In the genomic region with DNA sequence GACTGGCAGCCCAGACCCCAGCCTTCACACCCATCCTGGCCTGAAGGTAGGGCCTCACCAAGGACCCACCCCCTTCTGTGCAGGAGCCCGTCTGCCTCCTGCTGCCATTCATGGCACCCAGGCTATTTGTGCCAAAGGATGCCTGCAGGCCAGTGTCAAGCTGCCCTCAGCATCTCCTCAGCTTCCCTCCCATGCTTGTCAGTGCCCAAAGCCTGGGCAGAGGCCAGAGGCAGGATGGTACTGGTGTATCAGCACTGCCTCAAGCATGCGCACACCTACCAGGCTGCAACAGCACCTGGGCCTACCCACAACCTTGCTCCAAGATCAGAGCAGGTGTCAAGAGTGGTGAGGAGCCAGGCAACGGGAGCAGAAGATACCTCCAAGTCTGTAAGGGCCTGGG, we compare ENCODE assay signal across 30 cellular contexts. TPM values are rescaled to one million over a fixed set of nuclear protein-coding genes. Genes with fewer than 3 reads are reported as not detected.
DNase-seq lines count a peak whose midpoint lies in the region; ATAC-seq and TF ChIP-seq lines count a peak whose summit lies in the region.
"Had no signal": no experiment of that assay in that cellular context is flagged by ENCODE, and none has a peak within 500 bp of the region (broad histone marks: within the 10 kb centered on the region; RNA-seq: fewer than 3 reads in every experiment).

No MANE protein-coding gene starts in this region.

- no TSS peak for BruUV-seq in MCF 10A (replicated peaks; lab: Mats Ljungman, UMichigan)

- no peak overlapping the region for H3K27ac ChIP-seq in upper lobe of right lung
- H3K27ac ChIP-seq in suprapubic skin, result no peak overlapping the region
- no peak overlapping the region for H3K27ac ChIP-seq in adrenal gland
- H3K27ac ChIP-seq: BLaER1 had no signal

- H3K4me3 Mint-ChIP-seq in stimulated activated naive CD8-positive, alpha-beta T cell treated with anti-CD3 and anti-CD28 coated beads, Interleukin-15, amount 100 ng/mL, for 72 hours, result no peak overlapping the region
- no peak overlapping the region for H3K4me3 Mint-ChIP-seq in stimulated activated effector memory CD8-positive, alpha-beta T cell treated with anti-CD3 and anti-CD28 coated beads, Interleukin-12 subunit alpha, Interleukin-12 subunit beta, amount 100 ng/mL, for 72 hours
- no peak overlapping the region for H3K4me3 Mint-ChIP-seq in MCF 10A (ENCODE audit: unreplicated experiment)
- H3K4me3 Mint-ChIP-seq: CD14-positive monocyte; CD4-positive, alpha-beta memory T cell; CD4-positive, CD25-positive, alpha-beta regulatory T cell; CD8-positive, alpha-beta memory T cell had no signal

- H3K9me3 ChIP-seq in upper lobe of right lung (no peaks in the 10 kb centered on the region), suprapubic skin (no peaks in the 10 kb centered on the region), adrenal gland (replicated peaks in 1 of 3) (no peaks in the 10 kb centered on the region)
- H3K9me3 ChIP-seq: BE2C had no signal

- POLR2A ChIA-PET in MCF 10A (lab: Yijun Ruan, JAX), result no interaction called here

- TF ChIP-seq POLR2A in suprapubic skin (IDR thresholded peaks at IDR 0.05), result no peak
- TF ChIP-seq POLR2A in adrenal gland (IDR thresholded peaks at IDR 0.05), result no peak

- CTCF ChIA-PET in MCF 10A (lab: Yijun Ruan, JAX), result no interaction called here

- WGBS in suprapubic skin, result 96% methylated on average over 3 of the region's 3 CpGs
- 83 to 100% (median 90%) methylated on average over 3 of the region's 3 CpGs; no CpG with 5 or more reads in 1 of the 4 donors for WGBS in adrenal gland, 4 donors

- DNase-seq in stimulated activated naive CD8-positive, alpha-beta T cell treated with anti-CD3 and anti-CD28 coated beads, Interleukin-15, amount 100 ng/mL, for 72 hours, result no peak
- no peak for DNase-seq in stimulated activated naive CD8-positive, alpha-beta T cell treated with anti-CD3 and anti-CD28 coated beads, Interleukin-15, Interleukin-2, amounts not matched to agents 100 U/mL and 50 U/mL, for 24 hours
- DNase-seq in posterior vena cava (ENCODE audit: low spot score) (peak; percentile 58), upper lobe of right lung (no peak), suprapubic skin (ENCODE audit: low spot score in 2 of 2) (no peak), adrenal gland (no peak), MCF 10A (ENCODE audit: unreplicated experiment) (no peak)
- no peak for DNase-seq in stimulated activated effector memory CD8-positive, alpha-beta T cell treated with anti-CD3 and anti-CD28 coated beads, Interleukin-12 subunit alpha, Interleukin-12 subunit beta, amount 100 ng/mL, for 72 hours (ENCODE audit: low spot score in 2 of 2)
- DNase-seq: 8988T; ACHN; BE2C; C1 segment of cervical spinal cord; CD4-positive, CD25-positive, alpha-beta regulatory T cell; CD8-positive, alpha-beta memory T cell; COR-L47; DMS 273 treated with DMSO at 0.1 percent for 48 hours; DMS153; DMS53; DMS79; DND-41; EL; GDM1 had no signal

- ATAC-seq in stimulated activated naive CD8-positive, alpha-beta T cell treated with anti-CD3 and anti-CD28 coated beads, Interleukin-15, amount 100 ng/mL, for 72 hours, result peak; percentile 39
- ATAC-seq in stimulated activated naive CD8-positive, alpha-beta T cell treated with anti-CD3 and anti-CD28 coated beads, Interleukin-15, Interleukin-2, amounts not matched to agents 100 U/mL and 50 U/mL, for 24 hours, result no peak
- ATAC-seq in stimulated activated effector memory CD8-positive, alpha-beta T cell treated with anti-CD3 and anti-CD28 coated beads, Interleukin-12 subunit alpha, Interleukin-12 subunit beta, amount 100 ng/mL, for 72 hours, result peak; percentile 46
- peak; percentile 36 for ATAC-seq in upper lobe of right lung
- ATAC-seq: GM12878 had no signal

- H3K36me3 Mint-ChIP-seq in stimulated activated effector memory CD8-positive, alpha-beta T cell treated with anti-CD3 and anti-CD28 coated beads, Interleukin-12 subunit alpha, Interleukin-12 subunit beta, amount 100 ng/mL, for 72 hours, result no peaks in the 10 kb centered on the region
- H3K36me3 Mint-ChIP-seq in MCF 10A (ENCODE audit: insufficient read depth, unreplicated experiment), result no peaks in the 10 kb centered on the region
- H3K36me3 Mint-ChIP-seq: CD14-positive monocyte; CD4-positive, alpha-beta memory T cell; CD4-positive, CD25-positive, alpha-beta regulatory T cell; CD8-positive, alpha-beta memory T cell had no signal

- intact Hi-C loops in posterior vena cava (cut with DNase I) (no loop called here), upper lobe of right lung (cut with DNase I) (no loop called here), adrenal gland (cut with DNase I) (no loop called here), MCF 10A (cut with micrococcal nuclease) (no loop called here)

- no peak overlapping the region for H3K27ac Mint-ChIP-seq in stimulated activated naive CD8-positive, alpha-beta T cell treated with anti-CD3 and anti-CD28 coated beads, Interleukin-15, amount 100 ng/mL, for 72 hours
- H3K27ac Mint-ChIP-seq in stimulated activated effector memory CD8-positive, alpha-beta T cell treated with anti-CD3 and anti-CD28 coated beads, Interleukin-12 subunit alpha, Interleukin-12 subunit beta, amount 100 ng/mL, for 72 hours, result no peak overlapping the region
- H3K27ac Mint-ChIP-seq in MCF 10A (ENCODE audit: low read depth, unreplicated experiment), result no peak overlapping the region
- H3K27ac Mint-ChIP-seq: CD14-positive monocyte; CD4-positive, alpha-beta memory T cell; CD4-positive, CD25-positive, alpha-beta regulatory T cell; CD8-positive, alpha-beta memory T cell had no signal

- H3K4me3 ChIP-seq in upper lobe of right lung (no peak overlapping the region), suprapubic skin (no peak overlapping the region), adrenal gland (no peak overlapping the region)
- H3K4me3 ChIP-seq: BLaER1, GM12878 had no signal

- H3K27me3 ChIP-seq in upper lobe of right lung (no peaks in the 10 kb centered on the region), suprapubic skin (no peaks in the 10 kb centered on the region), adrenal gland (no peaks in the 10 kb centered on the region)
- H3K27me3 ChIP-seq: BE2C, BLaER1 had no signal

- H3K27me3 Mint-ChIP-seq in stimulated activated naive CD8-positive, alpha-beta T cell treated with anti-CD3 and anti-CD28 coated beads, Interleukin-15, amount 100 ng/mL, for 72 hours, result no peaks in the 10 kb centered on the region
- peaks cover 21% of the 10 kb centered on the region for H3K27me3 Mint-ChIP-seq in MCF 10A (ENCODE audit: insufficient read depth, unreplicated experiment)

- TF ChIP-seq EP300 in suprapubic skin (IDR thresholded peaks at IDR 0.05), result no peak

- no peaks in the 10 kb centered on the region for H3K4me1 ChIP-seq in upper lobe of right lung
- H3K4me1 ChIP-seq in suprapubic skin, result no peaks in the 10 kb centered on the region
- no peaks in the 10 kb centered on the region for H3K4me1 ChIP-seq in adrenal gland (replicated peaks in 1 of 2)
- H3K4me1 ChIP-seq: BE2C, BLaER1 had no signal

- no peaks in the 10 kb centered on the region for H3K36me3 ChIP-seq in upper lobe of right lung
- no peaks in the 10 kb centered on the region for H3K36me3 ChIP-seq in suprapubic skin
- H3K36me3 ChIP-seq in adrenal gland (replicated peaks in 1 of 2), result no peaks in the 10 kb centered on the region
- H3K36me3 ChIP-seq: BE2C, BLaER1 had no signal

- no peaks in the 10 kb centered on the region for H3K4me1 Mint-ChIP-seq in stimulated activated naive CD8-positive, alpha-beta T cell treated with anti-CD3 and anti-CD28 coated beads, Interleukin-15, amount 100 ng/mL, for 72 hours
- no peaks in the 10 kb centered on the region for H3K4me1 Mint-ChIP-seq in stimulated activated effector memory CD8-positive, alpha-beta T cell treated with anti-CD3 and anti-CD28 coated beads, Interleukin-12 subunit alpha, Interleukin-12 subunit beta, amount 100 ng/mL, for 72 hours
- H3K4me1 Mint-ChIP-seq in MCF 10A (ENCODE audit: insufficient read depth, unreplicated experiment), result no peaks in the 10 kb centered on the region
- H3K4me1 Mint-ChIP-seq: CD14-positive monocyte; CD4-positive, alpha-beta memory T cell; CD4-positive, CD25-positive, alpha-beta regulatory T cell; CD8-positive, alpha-beta memory T cell had no signal

- TF ChIP-seq CTCF in upper lobe of right lung (IDR thresholded peaks at IDR 0.05) (no peak), suprapubic skin (IDR thresholded peaks at IDR 0.05) (no peak), adrenal gland (IDR thresholded peaks at IDR 0.05) (no peak), MCF 10A (IDR thresholded peaks at IDR 0.05; ENCODE audit: unreplicated experiment) (no peak)

- H3K9me3 Mint-ChIP-seq in stimulated activated naive CD8-positive, alpha-beta T cell treated with anti-CD3 and anti-CD28 coated beads, Interleukin-15, amount 100 ng/mL, for 72 hours, result no peaks in the 10 kb centered on the region
- no peaks in the 10 kb centered on the region for H3K9me3 Mint-ChIP-seq in stimulated activated effector memory CD8-positive, alpha-beta T cell treated with anti-CD3 and anti-CD28 coated beads, Interleukin-12 subunit alpha, Interleukin-12 subunit beta, amount 100 ng/mL, for 72 hours
- H3K9me3 Mint-ChIP-seq in MCF 10A (ENCODE audit: unreplicated experiment), result no peaks in the 10 kb centered on the region
- H3K9me3 Mint-ChIP-seq: CD14-positive monocyte; CD8-positive, alpha-beta memory T cell had no signal

RNA-seq across cellular contexts. Expression of gene SFTPA1, which starts 27.6 kb away (rescaled TPM):
- under 1 TPM in 1 of 2 donors, not detected in 1; 0.83 TPM for total RNA-seq in posterior vena cava
- 11,191 TPM for total RNA-seq in upper lobe of right lung
- total RNA-seq in suprapubic skin, result not detected
- total RNA-seq in adrenal gland, result 10 to 100 TPM in 1 of 8 donors, 1 to 10 TPM in 1, under 1 TPM in 1, not detected in 5; 0.81 to 11.2 (median 6.9) TPM
- polyA plus RNA-seq in adrenal gland, result under 1 TPM in 2 of 3 donors, not detected in 1; 0.09 to 0.84 TPM
- not detected in 2 replicates for total RNA-seq in MCF 10A (2022)
- total RNA-seq: A673; CD4-positive, alpha-beta memory T cell; CD4-positive, CD25-positive, alpha-beta regulatory T cell; CD8-positive, alpha-beta memory T cell; Daoy; G401 had no signal
- polyA plus RNA-seq: AG04450; CD14-positive monocyte; CD4-positive, alpha-beta memory T cell; CD4-positive, CD25-positive, alpha-beta regulatory T cell; CD8-positive, alpha-beta memory T cell; GM12878 had no signal

Comparison
In these comparisons a context has a peak if more than half of its experiments do, and no peak if none do; other contexts are left out.
1. RNA of gene SFTPA1, which starts 27.6 kb away (total RNA-seq): 11,191 TPM in upper lobe of right lung (single experiment); 0.83 TPM in posterior vena cava, 0.81 to 11.2 TPM in adrenal gland, not detected in suprapubic skin and not detected in MCF 10A; every median in the first group is over 100 times any median in the second.